Comparison of ENCODE assay signal across 16 cellular contexts in the genomic region with DNA sequence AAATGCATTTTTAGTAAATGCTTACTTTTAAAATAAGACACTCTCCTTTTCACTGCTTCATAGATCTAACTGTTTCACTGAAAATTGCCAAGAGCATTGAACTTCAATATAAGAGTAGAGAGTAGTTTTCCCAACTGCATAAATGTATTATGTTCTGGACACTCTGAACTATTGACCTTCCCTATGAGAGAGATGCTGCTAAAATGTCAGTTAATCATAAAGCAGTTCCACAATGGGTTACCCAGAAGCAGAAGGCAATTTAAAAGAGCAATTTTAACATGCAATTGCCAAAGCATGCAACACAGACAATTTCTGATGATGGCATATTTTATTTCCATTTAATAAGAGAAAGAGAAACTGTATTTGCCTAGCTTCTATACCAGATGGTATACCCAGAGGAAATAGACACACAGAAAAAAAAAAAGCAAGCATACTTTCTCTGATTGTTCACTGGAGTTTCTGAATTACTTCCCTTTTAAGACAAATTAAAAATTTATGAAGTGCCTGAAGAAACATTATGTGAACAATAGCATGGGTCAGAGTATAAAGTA.
"Had no signal": no experiment of that assay in that cellular context is flagged by ENCODE, and none has a peak within 500 bp of the region (broad histone marks: within the 10 kb centered on the region; RNA-seq: fewer than 3 reads in every experiment).

No MANE protein-coding gene starts in this region.

- H3K27ac ChIP-seq: ascending aorta, coronary artery, heart right ventricle, left ventricle myocardium inferior, tibial artery had no signal

- H3K4me1 ChIP-seq: ascending aorta had no signal

- H3K4me3 ChIP-seq: ascending aorta, coronary artery, heart right ventricle, left ventricle myocardium inferior, tibial artery had no signal

- DNase-seq: activated CD4-positive, alpha-beta T cell treated with anti-CD3 and anti-CD28 coated beads, Interleukin-2, amount 10 ng/mL, durations not matched to agents 7 days and 5 days; activated CD8-positive, alpha-beta memory T cell treated with anti-CD3 and anti-CD28 coated beads, Interleukin-2, amount 50 U/mL, for 4 hours; activated effector memory CD4-positive, alpha-beta T cell treated with Interleukin-2 at 50 U/mL for 16 hours; activated naive CD4-positive, alpha-beta T cell treated with anti-CD3 and anti-CD28 coated beads, Interleukin-2, amount 10 ng/mL, durations not matched to agents 7 days and 5 days; activated T-cell treated with anti-CD3 and anti-CD28 coated beads, Interleukin-2, amount 50 U/mL, for 48 hours; heart right ventricle; left ventricle myocardium inferior; occipital lobe; stimulated activated CD4-positive, alpha-beta T cell treated with anti-CD3 and anti-CD28 coated beads, Interleukin-12 subunit alpha, Interleukin-12 subunit beta, amount 100 ng/mL, for 4 hours; stimulated activated CD4-positive, alpha-beta T cell treated with anti-CD3 and anti-CD28 coated beads, Interleukin-1b, Interleukin-23, amount 100 ng/mL, for 48 hours; stimulated activated CD8-positive, alpha-beta memory T cell treated with anti-CD3 and anti-CD28 coated beads, Interleukin-4, amount 100 ng/mL, for 48 hours; stimulated activated naive CD8-positive, alpha-beta T cell treated with anti-CD3 and anti-CD28 coated beads, Interleukin-15, Interleukin-2, amounts not matched to agents 100 U/mL and 50 U/mL, for 24 hours; substantia nigra; tibial artery had no signal

- H3K27me3 ChIP-seq: ascending aorta, heart right ventricle, tibial artery had no signal

- H3K9me3 ChIP-seq: ascending aorta, heart right ventricle, left ventricle myocardium inferior, tibial artery had no signal
